In the genomic region with DNA sequence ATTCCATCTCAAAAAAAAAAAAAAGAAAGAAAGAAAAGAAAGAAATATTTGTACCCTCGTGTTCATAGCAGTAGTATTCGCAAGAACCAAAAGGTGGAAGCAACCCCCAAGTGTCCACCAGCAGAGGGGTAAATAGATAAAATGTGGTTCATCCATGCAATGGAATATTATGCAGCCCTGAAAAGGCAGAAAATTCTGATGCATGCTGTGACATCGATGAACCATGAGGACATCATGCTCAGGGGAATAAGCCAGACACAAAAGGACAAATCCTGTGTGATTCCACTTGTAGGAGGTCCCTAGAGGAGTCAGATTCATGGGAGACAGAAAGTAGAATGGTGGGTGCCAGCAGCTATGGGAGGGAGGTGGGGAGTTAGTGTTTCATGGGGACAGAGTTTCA, we compare ENCODE assay signal across 10 cellular contexts. TPM values are rescaled to one million over a fixed set of nuclear protein-coding genes. Genes with fewer than 3 reads are reported as not detected.
"Had no signal": no experiment of that assay in that cellular context is flagged by ENCODE, and none has a peak within 500 bp of the region (broad histone marks: within the 10 kb centered on the region; RNA-seq: fewer than 3 reads in every experiment).

No MANE protein-coding gene starts in this region.

- ATAC-seq: HepG2 had no signal

- H3K9me3 Mint-ChIP-seq: HFFc6, IgD-negative memory B cell had no signal

- H3K4me3 Mint-ChIP-seq: H9, HFFc6, IgD-negative memory B cell had no signal

- FAIRE-seq: H54, HepG2 had no signal

- H3K9ac ChIP-seq: GM23248 had no signal

- H3K27ac Mint-ChIP-seq: H9, HFFc6, IgD-negative memory B cell had no signal

- H3K4me1 Mint-ChIP-seq: H9, IgD-negative memory B cell had no signal

- H3K27ac ChIP-seq: GM23248, HL-60 had no signal

- H2AFZ ChIP-seq: GM23248 had no signal

- DNase-seq: GM23248, GOT3, H9, HCEC 1CT, HFFc6, KG1 had no signal

- H3K4me3 ChIP-seq: GM23248 had no signal

- H3K27me3 Mint-ChIP-seq: IgD-negative memory B cell had no signal

RNA-seq across cellular contexts. Expression of a gene that starts 6.4 kb away (rescaled TPM):
- polyA plus RNA-seq: IgD-negative memory B cell had no signal

RNA-seq across cellular contexts. Expression of a gene that starts 7.7 kb away (rescaled TPM):
- total RNA-seq: GM23248 had no signal
- polyA plus RNA-seq: GM23248, IgD-negative memory B cell had no signal

RNA-seq across cellular contexts. Expression of a gene that starts 32.7 kb away (rescaled TPM):
- polyA plus RNA-seq: IgD-negative memory B cell had no signal
